In the genomic region with DNA sequence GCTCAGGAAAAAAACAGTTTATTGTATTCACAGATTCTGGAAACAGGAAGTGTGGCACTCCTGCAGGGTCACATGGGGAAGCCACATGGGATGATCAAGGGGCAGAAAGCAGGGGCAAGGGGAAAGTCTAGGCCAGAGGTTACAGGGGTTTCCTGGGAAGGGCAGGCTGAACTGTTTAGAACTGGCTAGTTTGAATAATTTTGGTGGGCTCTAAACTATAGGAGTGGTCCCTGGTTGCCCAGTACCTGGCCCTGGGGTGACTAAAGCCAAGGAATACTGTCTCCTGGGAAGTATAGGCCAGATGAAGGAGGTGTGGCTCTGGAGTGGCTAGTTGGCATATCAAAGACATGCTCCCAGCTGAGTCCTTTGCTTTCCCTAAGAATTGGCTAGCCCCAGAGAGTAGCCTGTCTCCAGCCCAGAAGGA, we compare ENCODE assay signal across 14 cellular contexts.
DNase-seq lines count a peak whose midpoint lies in the region; ATAC-seq and TF ChIP-seq lines count a peak whose summit lies in the region.
"Had no signal": no experiment of that assay in that cellular context is flagged by ENCODE, and none has a peak within 500 bp of the region (broad histone marks: within the 10 kb centered on the region; RNA-seq: fewer than 3 reads in every experiment).

No MANE protein-coding gene starts in this region.

- POLR2A ChIA-PET in activated CD4-positive, alpha-beta memory T cell treated with anti-CD3 and anti-CD28 coated beads for 36 hours (lab: Charles Lee): no interaction called here

- no peaks in the 10 kb centered on the region for H3K36me3 Mint-ChIP-seq in endodermal cell (ENCODE audit: low read depth)
- H3K36me3 Mint-ChIP-seq in activated CD4-positive, alpha-beta memory T cell treated with anti-CD3 and anti-CD28 coated beads for 36 hours: no peaks in the 10 kb centered on the region
- H3K36me3 Mint-ChIP-seq: immature natural killer cell; stimulated activated effector memory CD8-positive, alpha-beta T cell treated with anti-CD3 and anti-CD28 coated beads, Interleukin-12 subunit alpha, Interleukin-12 subunit beta, amount 100 ng/mL, for 72 hours had no signal

- H3K36me3 ChIP-seq in endodermal cell (ENCODE audit: control insufficient read depth, insufficient read depth, low read length): no peaks in the 10 kb centered on the region
- no peaks in the 10 kb centered on the region for H3K36me3 ChIP-seq in upper lobe of right lung
- H3K36me3 ChIP-seq: adrenal gland, SJCRH30 had no signal

- H3K4me1 ChIP-seq in endodermal cell (ENCODE audit: control insufficient read depth, insufficient read depth, low read length) (no peaks in the 10 kb centered on the region), upper lobe of right lung (no peaks in the 10 kb centered on the region)
- H3K4me1 ChIP-seq: SJCRH30 had no signal

- no peaks in the 10 kb centered on the region for H3K27me3 Mint-ChIP-seq in endodermal cell (ENCODE audit: insufficient read depth)
- no peaks in the 10 kb centered on the region for H3K27me3 Mint-ChIP-seq in activated CD4-positive, alpha-beta memory T cell treated with anti-CD3 and anti-CD28 coated beads for 36 hours

- H3K4me3 Mint-ChIP-seq in endodermal cell: no peak overlapping the region
- H3K4me3 Mint-ChIP-seq in activated CD4-positive, alpha-beta memory T cell treated with anti-CD3 and anti-CD28 coated beads for 36 hours: no peak overlapping the region
- H3K4me3 Mint-ChIP-seq: immature natural killer cell; stimulated activated effector memory CD8-positive, alpha-beta T cell treated with anti-CD3 and anti-CD28 coated beads, Interleukin-12 subunit alpha, Interleukin-12 subunit beta, amount 100 ng/mL, for 72 hours had no signal

- TF ChIP-seq CTCF in endodermal cell (conservative IDR thresholded peaks at IDR 0.05) (no peak), upper lobe of right lung (IDR thresholded peaks at IDR 0.05) (no peak)

- ATAC-seq in upper lobe of right lung: peak; percentile 54
- no peak for ATAC-seq in GM21515 (IDR thresholded peaks at IDR 0.05; ENCODE audit: unreplicated experiment)
- ATAC-seq: stimulated activated effector memory CD8-positive, alpha-beta T cell treated with anti-CD3 and anti-CD28 coated beads, Interleukin-12 subunit alpha, Interleukin-12 subunit beta, amount 100 ng/mL, for 72 hours had no signal

- CTCF ChIA-PET in activated CD4-positive, alpha-beta memory T cell treated with anti-CD3 and anti-CD28 coated beads for 36 hours (lab: Charles Lee): no interaction called here

- H3K9me3 Mint-ChIP-seq in endodermal cell: peaks cover 3% of the 10 kb centered on the region
- no peaks in the 10 kb centered on the region for H3K9me3 Mint-ChIP-seq in activated CD4-positive, alpha-beta memory T cell treated with anti-CD3 and anti-CD28 coated beads for 36 hours
- H3K9me3 Mint-ChIP-seq: immature natural killer cell; stimulated activated effector memory CD8-positive, alpha-beta T cell treated with anti-CD3 and anti-CD28 coated beads, Interleukin-12 subunit alpha, Interleukin-12 subunit beta, amount 100 ng/mL, for 72 hours had no signal

- intact Hi-C loops in upper lobe of right lung (cut with DNase I): no loop called here
- intact Hi-C loops in activated CD4-positive, alpha-beta memory T cell treated with anti-CD3 and anti-CD28 coated beads for 36 hours (cut with micrococcal nuclease): no loop called here

- no peaks in the 10 kb centered on the region for H3K27me3 ChIP-seq in endodermal cell (ENCODE audit: control insufficient read depth, insufficient read depth, low read length, poor library complexity, severe bottlenecking)
- no peaks in the 10 kb centered on the region for H3K27me3 ChIP-seq in upper lobe of right lung
- H3K27me3 ChIP-seq: adrenal gland, SJCRH30 had no signal

- no peak overlapping the region for H3K9ac ChIP-seq in endodermal cell (ENCODE audit: extremely low read depth, low read length, poor library complexity, severe bottlenecking)

- H3K27ac Mint-ChIP-seq in endodermal cell: peak overlapping the region; percentile 27
- no peak overlapping the region for H3K27ac Mint-ChIP-seq in activated CD4-positive, alpha-beta memory T cell treated with anti-CD3 and anti-CD28 coated beads for 36 hours
- H3K27ac Mint-ChIP-seq: immature natural killer cell; progenitor cell of endocrine pancreas; stimulated activated effector memory CD8-positive, alpha-beta T cell treated with anti-CD3 and anti-CD28 coated beads, Interleukin-12 subunit alpha, Interleukin-12 subunit beta, amount 100 ng/mL, for 72 hours had no signal

- no peak overlapping the region for H3K4me3 ChIP-seq in endodermal cell (ENCODE audit: low read length)
- H3K4me3 ChIP-seq in upper lobe of right lung: no peak overlapping the region
- H3K4me3 ChIP-seq: adrenal gland, SJCRH30 had no signal

- no peak overlapping the region for H3K27ac ChIP-seq in endodermal cell (ENCODE audit: low read depth, low read length)
- no peak overlapping the region for H3K27ac ChIP-seq in upper lobe of right lung
- H3K27ac ChIP-seq: adrenal gland, SJCRH30 had no signal

- H3K9me3 ChIP-seq in endodermal cell (ENCODE audit: control insufficient read depth, low read length): no peaks in the 10 kb centered on the region
- no peaks in the 10 kb centered on the region for H3K9me3 ChIP-seq in upper lobe of right lung
- H3K9me3 ChIP-seq: adrenal gland, SJCRH30 had no signal

- peaks cover 13% of the 10 kb centered on the region for H3K4me1 Mint-ChIP-seq in endodermal cell
- H3K4me1 Mint-ChIP-seq in activated CD4-positive, alpha-beta memory T cell treated with anti-CD3 and anti-CD28 coated beads for 36 hours (ENCODE audit: low read depth): peaks cover 2% of the 10 kb centered on the region

- DNase-seq in NCI-H748 (lab: John Stamatoyannopoulos, UW; ENCODE audit: unreplicated experiment): peak; percentile 51
- DNase-seq in NCI-H748 treated with DMSO at 0.1 percent for 48 hours (lab: John Stamatoyannopoulos, UW): no peak
- DNase-seq in NCI-H2196 (lab: John Stamatoyannopoulos, UW; ENCODE audit: unreplicated experiment): peak; percentile 31
- peak; percentile 91 for DNase-seq in endodermal cell
- no peak for DNase-seq in upper lobe of right lung
- DNase-seq in SK-N-DZ (ENCODE audit: low spot score): no peak
- no peak for DNase-seq in activated CD4-positive, alpha-beta memory T cell treated with anti-CD3 and anti-CD28 coated beads for 36 hours
- DNase-seq: adrenal gland, immature natural killer cell, KG1 had no signal

Comparison
In these comparisons a context has a peak if more than half of its experiments do, and no peak if none do; other contexts are left out.
1. DNase-seq: peak in NCI-H748 (single experiment), NCI-H2196 (single experiment) and endodermal cell (single experiment); none in NCI-H748 treated with DMSO at 0.1 percent for 48 hours (single experiment), upper lobe of right lung (single experiment), SK-N-DZ (single experiment) and activated CD4-positive, alpha-beta memory T cell treated with anti-CD3 and anti-CD28 coated beads for 36 hours (single experiment).